ENCODE assay signal across 8 cellular contexts in genomic region chr11:64152841-64153691, GRCh38. TPM values are rescaled to one million over a fixed set of nuclear protein-coding genes. Genes with fewer than 3 reads are reported as not detected.
A peak's percentile ranks its signal among the peaks of the same experiment; 100 is the strongest.
DNase-seq lines count a peak whose midpoint lies in the region; ATAC-seq, FAIRE-seq and TF ChIP-seq lines count a peak whose summit lies in the region.

No MANE protein-coding gene starts in this region.

- no peak overlapping the region for H3K4me3 ChIP-seq in bronchial epithelial cell (ENCODE audit: low read depth, low read length)

- CTCF ChIA-PET in activated B cell treated with CpG ODN at 0.5 μM for 24 hours (lab: Charles Lee): interaction anchor here (0.6 to 6.2 kb wide), 6 partner anchors 11 to 385 kb away, joined by 3 to 63 read pairs (median 4); partner anchors contain the start of gene MARK2

- H3K27ac Mint-ChIP-seq in activated B cell treated with CpG ODN at 0.5 μM for 24 hours: no peak overlapping the region

- no peaks in the 10 kb centered on the region for H3K9me3 Mint-ChIP-seq in activated B cell treated with CpG ODN at 0.5 μM for 24 hours

- TF ChIP-seq CTCF in C4-2B (conservative IDR thresholded peaks at IDR 0.05) (peak; percentile 100), activated B cell treated with CpG ODN at 0.5 μM for 24 hours (IDR thresholded peaks at IDR 0.05) (peak; percentile 97), bronchial epithelial cell (IDR thresholded peaks at IDR 0.05; ENCODE audit: insufficient read depth, low read length, severe bottlenecking) (peak; percentile 99)

- no peak for FAIRE-seq in bronchial epithelial cell (lab: Jason Lieb, UNC)

- no peaks in the 10 kb centered on the region for H3K27me3 ChIP-seq in bronchial epithelial cell (ENCODE audit: control insufficient read depth, insufficient read depth, low read length)

- peaks cover 2% of the 10 kb centered on the region for H3K36me3 ChIP-seq in bronchial epithelial cell (ENCODE audit: control insufficient read depth, insufficient read depth, low read length)

- ATAC-seq in GM21360 (IDR thresholded peaks at IDR 0.05; ENCODE audit: unreplicated experiment): peak; percentile 57
- peak; percentile 96 for ATAC-seq in activated B cell treated with CpG ODN at 0.5 μM for 24 hours (ENCODE audit: low read depth)
- ATAC-seq in left lobe of liver: peak; percentile 82
- no peak for ATAC-seq in HG02571 (IDR thresholded peaks at IDR 0.05; ENCODE audit: unreplicated experiment)

- H3K27me3 Mint-ChIP-seq in activated B cell treated with CpG ODN at 0.5 μM for 24 hours: peaks cover 7% of the 10 kb centered on the region

- POLR2A ChIA-PET in activated B cell treated with CpG ODN at 0.5 μM for 24 hours (lab: Charles Lee): no interaction called here

- H3K36me3 Mint-ChIP-seq in activated B cell treated with CpG ODN at 0.5 μM for 24 hours (ENCODE audit: low read depth): no peaks in the 10 kb centered on the region

- no peak overlapping the region for H3K4me3 Mint-ChIP-seq in activated B cell treated with CpG ODN at 0.5 μM for 24 hours

- intact Hi-C loops in activated B cell treated with CpG ODN at 0.5 μM for 24 hours (cut with micrococcal nuclease): loop anchor here (1.0 kb wide), 3 partner anchors 116 to 316 kb away; no protein-coding TSS in a partner anchor

- peak; percentile 29 for DNase-seq in NCI-H1105 (lab: John Stamatoyannopoulos, UW)
- DNase-seq in activated B cell treated with CpG ODN at 0.5 μM for 24 hours: peak; percentile 77
- DNase-seq in bronchial epithelial cell (ENCODE audit: low read depth): peak; percentile 15
- peak; percentile 74 for DNase-seq in left lobe of liver (ENCODE audit: low spot score)
- peak; percentile 24 to 68 (median 41) for DNase-seq in stimulated activated CD4-positive, alpha-beta T cell treated with anti-CD3 and anti-CD28 coated beads, TNF-alpha, amount 100 ng/mL, for 1 hour (ENCODE audit: low read depth in 3 of 3, low spot score in 1 of 3)

- H3K27ac ChIP-seq in C4-2B: no peak overlapping the region

- peaks cover 3% of the 10 kb centered on the region for H3K4me1 Mint-ChIP-seq in activated B cell treated with CpG ODN at 0.5 μM for 24 hours

RNA-seq across cellular contexts. Expression of gene MACROD1, which starts 12.8 kb away (rescaled TPM):
- 4.5 and 5.5 TPM in 2 replicates for total RNA-seq in activated B cell treated with CpG ODN at 0.5 μM for 24 hours
- total RNA-seq in bronchial epithelial cell: 17.9 and 21.4 TPM in 2 replicates
- 35.2 TPM for total RNA-seq in left lobe of liver

RNA-seq across cellular contexts. Expression of gene STIP1, which starts 32.9 kb away (rescaled TPM):
- 155 and 159 TPM in 2 replicates for total RNA-seq in activated B cell treated with CpG ODN at 0.5 μM for 24 hours
- total RNA-seq in bronchial epithelial cell: 102 and 103 TPM in 2 replicates
- 33.9 TPM for total RNA-seq in left lobe of liver

RNA-seq across cellular contexts. Expression of gene FERMT3, which starts 53.5 kb away (rescaled TPM):
- total RNA-seq in activated B cell treated with CpG ODN at 0.5 μM for 24 hours: 154 and 169 TPM in 2 replicates
- total RNA-seq in bronchial epithelial cell: 0.51 and 0.53 TPM in 2 replicates
- 9.7 TPM for total RNA-seq in left lobe of liver

Comparison
In these comparisons a context has a peak if more than half of its experiments do, and no peak if none do; other contexts are left out.
1. DNase-seq: peak in every context shown above with its lines; median percentile 77 in activated B cell treated with CpG ODN at 0.5 μM for 24 hours; 74 in left lobe of liver; 41 in stimulated activated CD4-positive, alpha-beta T cell treated with anti-CD3 and anti-CD28 coated beads, TNF-alpha, amount 100 ng/mL, for 1 hour; 29 in NCI-H1105; 15 in bronchial epithelial cell.
2. RNA of gene FERMT3, which starts 53.5 kb away (total RNA-seq): 154 to 169 TPM in activated B cell treated with CpG ODN at 0.5 μM for 24 hours; 9.7 TPM in left lobe of liver (single experiment) and 0.51 to 0.53 TPM in bronchial epithelial cell; every median in the first group is over 10 times any median in the second.
3. Peak in every context shown above with its lines, with median percentiles within 50 percentile points of each other: CTCF ChIP-seq.